2 cellular contexts compared by ENCODE assay signal in the genomic region with DNA sequence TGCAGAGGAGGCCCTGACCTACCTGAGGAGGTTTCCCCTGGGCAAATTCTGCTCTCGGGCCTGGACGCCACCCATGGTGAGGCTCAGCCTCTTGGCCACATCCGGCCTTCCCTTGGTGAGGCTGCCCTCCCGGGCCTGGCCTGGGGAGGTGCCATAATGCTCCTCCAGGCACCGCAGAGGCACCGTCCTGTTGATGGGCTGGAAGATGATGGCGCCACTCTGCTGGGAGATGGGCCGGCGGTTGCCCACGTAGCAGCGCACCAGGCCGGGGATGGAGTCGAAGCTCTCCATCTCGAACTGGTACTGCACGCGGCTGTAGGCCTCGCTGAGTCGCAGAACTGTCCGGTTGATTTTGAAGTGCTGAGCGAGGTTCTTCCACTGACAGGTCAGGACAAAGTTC.
TF ChIP-seq lines count a peak whose summit lies in the region.

No MANE protein-coding gene starts in this region.

TF ChIP-seq in IMR-90, 13 proteins besides CTCF, POLR2A, EP300 and RAD21:
- no peak for TF ChIP-seq SMC3 (IDR thresholded peaks at IDR 0.05; ENCODE audit: low read depth, low read length)
- no peak for TF ChIP-seq MXI1 (IDR thresholded peaks at IDR 0.05; ENCODE audit: borderline replicate concordance, low read depth, low read length)
- TF ChIP-seq FOS (IDR thresholded peaks at IDR 0.05; ENCODE audit: low read depth, low read length) = no peak
- TF ChIP-seq RFX5 (IDR thresholded peaks at IDR 0.05; ENCODE audit: low read depth, low read length) = no peak

TF ChIP-seq in endothelial cell of umbilical vein, 7 proteins besides CTCF, POLR2A, EP300 and RAD21:
- TF ChIP-seq POLR2AphosphoS5 (IDR thresholded peaks at IDR 0.05; ENCODE audit: insufficient read depth, low read depth, low read length) (no peak), FOS (IDR thresholded peaks at IDR 0.05; ENCODE audit: borderline replicate concordance, insufficient read depth, low read length) (no peak), MYC (IDR thresholded peaks at IDR 0.05; ENCODE audit: low read depth, low read length) (no peak), EZH2 (IDR thresholded peaks at IDR 0.05; ENCODE audit: borderline replicate concordance, low read depth, low read length, severe bottlenecking) (no peak), JUN (IDR thresholded peaks at IDR 0.05; ENCODE audit: borderline replicate concordance, insufficient read depth, insufficient read length, low read depth) (no peak), GATA2 (IDR thresholded peaks at IDR 0.05; ENCODE audit: insufficient read depth, insufficient read length, low read depth, low read length) (no peak)
- TF ChIP-seq, protein P1, sequence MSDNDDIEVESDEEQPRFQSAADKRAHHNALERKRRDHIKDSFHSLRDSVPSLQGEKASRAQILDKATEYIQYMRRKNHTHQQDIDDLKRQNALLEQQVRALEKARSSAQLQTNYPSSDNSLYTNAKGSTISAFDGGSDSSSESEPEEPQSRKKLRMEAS (IDR thresholded peaks at IDR 0.05; ENCODE audit: insufficient read depth, insufficient read length) = no peak
TF ChIP-seq in endothelial cell of umbilical vein: peak in this region for 0.
